ENCODE assay signal across 8 cellular contexts in genomic region chr9:88387035-88387732, GRCh38. TPM values are rescaled to one million over a fixed set of nuclear protein-coding genes. Genes with fewer than 3 reads are reported as not detected.
DNase-seq lines count a peak whose midpoint lies in the region; ATAC-seq, FAIRE-seq and TF ChIP-seq lines count a peak whose summit lies in the region.

No MANE protein-coding gene starts in this region.

- peaks cover 9% of the 10 kb centered on the region for H3K79me2 ChIP-seq in GM12878 (ENCODE audit: control insufficient read depth, insufficient read depth, low read length)

- peak overlapping the region; percentile 98 for H2AFZ ChIP-seq in GM12878 (ENCODE audit: control insufficient read depth, low read depth, low read length)

- in situ Hi-C loops in GM12878 (cut with MboI): no loop called here

- DNase-seq in activated CD4-positive, CD25-positive, alpha-beta regulatory T cell treated with anti-CD3 and anti-CD28 coated beads, Interleukin-2, amount 50 U/mL, for 16 hours (ENCODE audit: low read depth, low spot score): peak; percentile 2
- no peak for DNase-seq in activated CD4-positive, CD25-positive, alpha-beta regulatory T cell (lab: John Stamatoyannopoulos, UW)
- DNase-seq in NCI-H510A treated with DMSO at 0.1 percent for 48 hours (lab: John Stamatoyannopoulos, UW) (peak; percentile 68), GM12878 (ENCODE audit: low read depth, low spot score) (no peak)

- SMC1A ChIA-PET in GM12878 (lab: Charles Lee; ENCODE audit: uncharacterized antibody, unreplicated experiment): no interaction called here

- H3K36me3 ChIP-seq in GM12878 (ENCODE audit: control insufficient read depth in 2 of 2, insufficient read depth in 2 of 2, low read length in 1 of 2): no peaks in the 10 kb centered on the region; a peak in 1 of 4 replicates
- H3K36me3 ChIP-seq in iPS-20b (ENCODE audit: insufficient read depth, low read depth, low read length): peaks cover 11% of the 10 kb centered on the region

- ATAC-seq in GM12878: peak; percentile 3; the same call in 2 of the 3 replicates
- ATAC-seq in GM21367 (IDR thresholded peaks at IDR 0.05; ENCODE audit: unreplicated experiment): no peak
- ATAC-seq in HG02840 (IDR thresholded peaks at IDR 0.05; ENCODE audit: low FRiP score, unreplicated experiment): no peak

- no peak for TF ChIP-seq CTCF in GM12878 (IDR thresholded peaks at IDR 0.05 in 2 of 3, conservative IDR thresholded peaks at IDR 0.05 in 1 of 3; ENCODE audit: control insufficient read depth in 2 of 3, extremely low read depth in 1 of 3, insufficient read depth in 1 of 3, low read depth in 3 of 3, low read length in 3 of 3)

- no peak overlapping the region for H3K27ac ChIP-seq in GM12878 (ENCODE audit: control insufficient read depth, insufficient read depth)
- peak overlapping the region; percentile 62 for H3K27ac ChIP-seq in iPS-20b (ENCODE audit: low read length)
- peak overlapping the region; percentile 2 to 97 (median 89) for H3K27ac ChIP-seq in skin epidermis

- H3K9me3 ChIP-seq in GM12878 (replicated peaks; ENCODE audit: control insufficient read depth, insufficient read depth, low read length): no peaks in the 10 kb centered on the region
- H3K9me3 ChIP-seq in iPS-20b (ENCODE audit: insufficient read depth, low read depth, low read length): no peaks in the 10 kb centered on the region

- CTCF ChIA-PET in GM12878 (lab: Yijun Ruan, JAX): no interaction called here

- H3K4me3 ChIP-seq in GM12878 (peak overlapping the region; percentile 71), iPS-20b (ENCODE audit: low read length) (peak overlapping the region; percentile 87), skin epidermis (peak overlapping the region; percentile 50 to 83 (median 78))

- intact Hi-C loops in GM12878 (cut with micrococcal nuclease; ENCODE audit: unreplicated experiment): loop anchor here (5.0 to 10.0 kb wide), 2 partner anchors 188 to 435 kb away; no protein-coding TSS in a partner anchor

- H3K9ac ChIP-seq in GM12878 (ENCODE audit: control insufficient read depth, insufficient read depth, low read length) (peak overlapping the region; percentile 60; the same call in 1 of the 2 replicates), iPS-20b (ENCODE audit: low read depth, low read length) (peak overlapping the region; percentile 89)

- WGBS in GM12878 (ENCODE audit: insufficient coverage, insufficient replicate concordance, low lambda C conversion rate, missing lambda C conversion rate): 38% methylated on average over 19 of the region's 19 CpGs

- BruUV-seq in GM12878 (replicated peaks; lab: Mats Ljungman, UMichigan): no TSS peak

- H4K20me1 ChIP-seq in GM12878 (ENCODE audit: control insufficient read depth, insufficient read depth): no peaks in the 10 kb centered on the region

- RAD21 ChIA-PET in GM12878 (lab: Charles Lee; ENCODE audit: unreplicated experiment): no interaction called here

- peak overlapping the region; percentile 100 for H3K4me2 ChIP-seq in GM12878 (ENCODE audit: control insufficient read depth, insufficient read depth)

- no peak for TF ChIP-seq RAD21 in GM12878 (IDR thresholded peaks at IDR 0.05; ENCODE audit: insufficient read depth, low read depth, low read length)

- H3K4me1 ChIP-seq in GM12878 (ENCODE audit: control insufficient read depth, insufficient read depth, low read length) (peaks cover 25% of the 10 kb centered on the region), iPS-20b (ENCODE audit: insufficient read depth, low read length) (peaks cover 13% of the 10 kb centered on the region; the same call in 1 of the 2 replicates)

- FAIRE-seq in GM12878 (lab: Jason Lieb, UNC): no peak

- TF ChIP-seq POLR2A in GM12878 (IDR thresholded peaks at IDR 0.05; ENCODE audit: low read depth, low read length): no peak

- H3K27me3 ChIP-seq in GM12878 (replicated peaks in 1 of 2; ENCODE audit: control insufficient read depth in 2 of 2, insufficient read depth in 2 of 2, low read length in 1 of 2): no peaks in the 10 kb centered on the region
- H3K27me3 ChIP-seq in iPS-20b (ENCODE audit: insufficient read depth, low read length): peaks cover 7% of the 10 kb centered on the region; the same call in 1 of the 2 replicates

- POLR2A ChIA-PET in GM12878 (lab: Charles Lee): no interaction called here

- TF ChIP-seq EP300 in GM12878 (IDR thresholded peaks at IDR 0.05; ENCODE audit: borderline replicate concordance in 1 of 2, control insufficient read depth in 1 of 2, low read depth in 2 of 2, low read length in 2 of 2): no peak

TF ChIP-seq in GM12878, 131 proteins besides CTCF, POLR2A, EP300 and RAD21:
- TF ChIP-seq PKNOX1 (IDR thresholded peaks at IDR 0.05) (peak; percentile 60), HDAC2 (IDR thresholded peaks at IDR 0.05) (no peak), TCF12 (IDR thresholded peaks at IDR 0.05; ENCODE audit: low read depth, low read length) (0 out of 2 replicates have a peak, but pooled peaks have one; percentile 6)

RNA-seq across cellular contexts. Expression of gene SPIN1, which starts 1.1 kb away (rescaled TPM):
- 23.5 and 24.9 TPM in 2 replicates for total RNA-seq in GM12878 (2013; cell fraction: nucleolus; rRNA removed)
- total RNA-seq in GM12878 (2014; rRNA removed) (16.0 and 19.1 TPM in 2 replicates), GM12878 (2014; rRNA removed; fragmentation: Illumina TruSeq; extraction: Trizol) (17.0 TPM in 2 replicates), GM12878 (2021) (20.8 and 22.7 TPM in 2 replicates)
- 8.3 TPM for polyA plus RNA-seq in GM12878 (2011; ENCODE audit: low read depth)
- polyA plus RNA-seq in GM12878 (2011; rRNA removed) (30.3 and 35.1 TPM in 2 replicates), GM12878 (2014; fragmentation: Illumina TruSeq; extraction: Trizol) (24.7 and 25.2 TPM in 2 replicates), GM12878 (2014; fragmentation: Nextera tagmentation; extraction: Ambion mirVana) (1 to 10 TPM; 6.6 to 8.1 TPM), GM12878 (2014; rRNA removed) (15.1 and 17.1 TPM in 2 replicates), GM12878 (2016; fragmentation: Nextera tagmentation; extraction: Ambion mirVana) (10 to 100 TPM; 16.3 to 18.2 TPM)
- polyA plus RNA-seq in GM12878 (2011; cell fraction: cytosol; rRNA removed): 15.0 and 16.4 TPM in 2 replicates
- 17.2 and 22.3 TPM in 2 replicates for polyA plus RNA-seq in GM12878 (2011; cell fraction: nucleus; rRNA removed)
- polyA plus RNA-seq in GM12878 (2012): 9.8 and 9.9 TPM in 2 replicates
- polyA minus RNA-seq in GM12878 (2011; rRNA and poly(A)+ RNA removed): 24.3 and 50.2 TPM in 2 replicates
- 8.1 and 9.6 TPM in 2 replicates for polyA minus RNA-seq in GM12878 (2011; cell fraction: cytosol; rRNA and poly(A)+ RNA removed)
- polyA minus RNA-seq in GM12878 (2011; cell fraction: nucleus; rRNA and poly(A)+ RNA removed): 6.8 and 8.0 TPM in 2 replicates

Comparison
In these comparisons a context has a peak if more than half of its experiments do, and no peak if none do; other contexts are left out.
1. DNase-seq: peak in activated CD4-positive, CD25-positive, alpha-beta regulatory T cell treated with anti-CD3 and anti-CD28 coated beads, Interleukin-2, amount 50 U/mL, for 16 hours (single experiment) and NCI-H510A treated with DMSO at 0.1 percent for 48 hours (single experiment); none in activated CD4-positive, CD25-positive, alpha-beta regulatory T cell (0 of 4) and GM12878 (single experiment).
2. Peak in every context shown above with its lines, with median percentiles within 50 percentile points of each other: H3K4me3 ChIP-seq.